ENCODE assay signal across 8 cellular contexts in genomic region chrX:124098089-124098488, GRCh38.
A peak's percentile ranks its signal among the peaks of the same experiment; 100 is the strongest.
DNase-seq lines count a peak whose midpoint lies in the region; ATAC-seq and TF ChIP-seq lines count a peak whose summit lies in the region.

No MANE protein-coding gene starts in this region.

- H3K9me3 ChIP-seq in esophagus squamous epithelium (no peaks in the 10 kb centered on the region), gastrocnemius medialis (no peaks in the 10 kb centered on the region), mucosa of descending colon (no peaks in the 10 kb centered on the region)

- peaks cover 0 to 3% (median 0%) of the 10 kb centered on the region in 4 donors for H3K27me3 ChIP-seq in esophagus squamous epithelium
- no peaks in the 10 kb centered on the region for H3K27me3 ChIP-seq in gastrocnemius medialis

- H3K27ac ChIP-seq in C4-2B (no peak overlapping the region), esophagus squamous epithelium (no peak overlapping the region), gastrocnemius medialis (peak overlapping the region in 1 of 4 donors; percentile 15)

- H3K36me3 ChIP-seq in esophagus squamous epithelium (peaks cover 0 to 56% (median 0%) of the 10 kb centered on the region in 3 donors), gastrocnemius medialis (no peaks in the 10 kb centered on the region), mucosa of descending colon (ENCODE audit: low read depth) (no peaks in the 10 kb centered on the region)

- TF ChIP-seq POLR2A in esophagus squamous epithelium (IDR thresholded peaks at IDR 0.05): no peak
- TF ChIP-seq POLR2A in gastrocnemius medialis (IDR thresholded peaks at IDR 0.05): no peak

- peak; percentile 2 for DNase-seq in GM20000 (ENCODE audit: low spot score)
- DNase-seq in RKO (ENCODE audit: low spot score): peak; percentile 74
- DNase-seq in esophagus squamous epithelium (lab: John Stamatoyannopoulos, UW): no peak
- no peak for DNase-seq in gastrocnemius medialis
- DNase-seq in activated effector memory CD4-positive, alpha-beta T cell treated with anti-CD3 and anti-CD28 coated beads, Interleukin-2, amount 50 U/mL, for 16 hours: no peak
- no peak for DNase-seq in mucosa of descending colon

- H3K4me3 ChIP-seq in esophagus squamous epithelium: no peak overlapping the region
- no peak overlapping the region for H3K4me3 ChIP-seq in gastrocnemius medialis
- no peak overlapping the region for H3K4me3 ChIP-seq in mucosa of descending colon

- TF ChIP-seq CTCF in C4-2B (conservative IDR thresholded peaks at IDR 0.05) (peak; percentile 67), GM20000 (IDR thresholded peaks at IDR 0.05; ENCODE audit: extremely low read depth, missing control alignments) (no peak), esophagus squamous epithelium (IDR thresholded peaks at IDR 0.05) (peak in 5 of 6 experiments; percentile 12 to 53 (median 40)), gastrocnemius medialis (IDR thresholded peaks at IDR 0.05 in 4 of 5, conservative IDR thresholded peaks at IDR 0.05 in 1 of 5) (peak in 4 of 5 experiments; percentile 28 to 59 (median 48)), mucosa of descending colon (IDR thresholded peaks at IDR 0.05) (no peak)

- intact Hi-C loops in esophagus squamous epithelium (cut with DNase I) (no loop called here), gastrocnemius medialis (cut with DNase I; ENCODE audit: low total_unique reads) (loop anchor here (10.0 kb wide), 1 partner anchor 97 kb away; no protein-coding TSS in a partner anchor), mucosa of descending colon (cut with DNase I, micrococcal nuclease) (no loop called here)

- H3K4me1 ChIP-seq in esophagus squamous epithelium (no peaks in the 10 kb centered on the region), gastrocnemius medialis (no peaks in the 10 kb centered on the region), mucosa of descending colon (ENCODE audit: low read depth) (no peaks in the 10 kb centered on the region)

- ATAC-seq in gastrocnemius medialis: peak in 1 of 2 donors; percentile 39
- no peak for ATAC-seq in mucosa of descending colon
- ATAC-seq in GM21619 (IDR thresholded peaks at IDR 0.05; ENCODE audit: unreplicated experiment): no peak

- in situ Hi-C loops in gastrocnemius medialis (cut with MboI; ENCODE audit: low sequenced_read_pairs in 4 of 4): no loop called here

Comparison
In these comparisons a context has a peak if more than half of its experiments do, and no peak if none do; other contexts are left out.
1. CTCF ChIP-seq: peak in C4-2B (single experiment), esophagus squamous epithelium (5 of 6) and gastrocnemius medialis (4 of 5); none in GM20000 (single experiment) and mucosa of descending colon (single experiment).
2. DNase-seq: peak in GM20000 (single experiment) and RKO (single experiment); none in esophagus squamous epithelium (single experiment), gastrocnemius medialis (0 of 2), activated effector memory CD4-positive, alpha-beta T cell treated with anti-CD3 and anti-CD28 coated beads, Interleukin-2, amount 50 U/mL, for 16 hours (single experiment) and mucosa of descending colon (0 of 3).